12 cellular contexts compared by ENCODE assay signal in genomic region chr14:103550451-103551337, GRCh38. TPM values are rescaled to one million over a fixed set of nuclear protein-coding genes. Genes with fewer than 3 reads are reported as not detected.
A peak's percentile ranks its signal among the peaks of the same experiment; 100 is the strongest.
DNase-seq lines count a peak whose midpoint lies in the region; ATAC-seq, FAIRE-seq and TF ChIP-seq lines count a peak whose summit lies in the region.
"Had no signal": no experiment of that assay in that cellular context is flagged by ENCODE, and none has a peak within 500 bp of the region (broad histone marks: within the 10 kb centered on the region; RNA-seq: fewer than 3 reads in every experiment).

No MANE protein-coding gene starts in this region.

- peak; percentile 15 to 74 for DNase-seq in NCI-H526 (lab: John Stamatoyannopoulos, UW)
- DNase-seq in glomerular visceral epithelial cell (ENCODE audit: extremely low spot score), result peak; percentile 92
- peak in 4 of 6 donors; percentile 12 to 71 (median 45) for DNase-seq in pancreas
- DNase-seq in stimulated activated CD4-positive, alpha-beta T cell treated with anti-CD3 and anti-CD28 coated beads, Interleukin-12 subunit alpha, Interleukin-12 subunit beta, amount 100 ng/mL, for 4 hours, result no peak
- no peak for DNase-seq in T-helper 1 cell
- DNase-seq in activated gamma-delta T cell treated with Interleukin-2 at 50 U/mL for 16 hours, result no peak
- DNase-seq: activated CD8-positive, alpha-beta T cell treated with anti-CD3 and anti-CD28 coated beads for 36 hours; NCI-H2029 treated with DMSO at 0.1 percent for 48 hours had no signal

- H3K4me3 ChIP-seq in ACC112 (ENCODE audit: low read depth, low read length) (no peak overlapping the region), pancreas (no peak overlapping the region)

- ATAC-seq in pancreas (no peak), HG02763 (IDR thresholded peaks at IDR 0.05; ENCODE audit: unreplicated experiment) (no peak)
- ATAC-seq: activated CD8-positive, alpha-beta T cell treated with anti-CD3 and anti-CD28 coated beads for 36 hours; HCT116 had no signal

- H3K27me3 ChIP-seq in ACC112 (ENCODE audit: insufficient read depth, low read length), result no peaks in the 10 kb centered on the region
- no peaks in the 10 kb centered on the region for H3K27me3 ChIP-seq in pancreas

- H3K79me2 ChIP-seq in ACC112 (ENCODE audit: control insufficient read depth, insufficient read depth, low read length, unreplicated experiment), result peaks cover 4% of the 10 kb centered on the region

- WGBS in pancreas, 2 donors, result 76% methylated on average over 19 to 22 of the region's 22 CpGs

- intact Hi-C loops in pancreas (cut with DNase I), result loop anchor here in 1 of 3 donors (5.0 kb wide), 1 partner anchor 33 kb away; no protein-coding TSS in a partner anchor

- no peak overlapping the region for H2AFZ ChIP-seq in ACC112 (ENCODE audit: low read length, unreplicated experiment)

- no peaks in the 10 kb centered on the region for H3K36me3 ChIP-seq in ACC112 (ENCODE audit: insufficient read depth, low read length)
- H3K36me3 ChIP-seq in pancreas, result no peaks in the 10 kb centered on the region

- no peaks in the 10 kb centered on the region for H3K9me3 ChIP-seq in pancreas

- TF ChIP-seq CTCF in pancreas (IDR thresholded peaks at IDR 0.05), result no peak

- H3K4me1 ChIP-seq in ACC112 (ENCODE audit: control insufficient read depth, insufficient read depth, low read length, unreplicated experiment) (peaks cover 26% of the 10 kb centered on the region), pancreas (peaks cover 0 to 11% (median 3%) of the 10 kb centered on the region in 3 donors)

- no peak for FAIRE-seq in pancreas (lab: Jason Lieb, UNC)
- FAIRE-seq: G401.6 had no signal

- H3K27ac ChIP-seq in ACC112 (ENCODE audit: low read depth, low read length) (peak overlapping the region; percentile 40), pancreas (peak overlapping the region; percentile 51 to 73 (median 62))

RNA-seq across cellular contexts. Expression of gene BAG5, which starts 11.8 kb away (rescaled TPM):
- 10 to 100 TPM in 3 of 6 donors, 1 to 10 TPM in 3; 6.4 to 13.4 (median 10.0) TPM for total RNA-seq in pancreas
- 1 to 10 TPM; 3.6 to 8.5 TPM for polyA plus RNA-seq in pancreas

RNA-seq across cellular contexts. Expression of gene COA8, which starts 12.1 kb away (rescaled TPM):
- 10 to 100 TPM; 17.0 to 28.7 (median 23.9) TPM for total RNA-seq in pancreas
- 10 to 100 TPM; 28.0 to 31.7 TPM for polyA plus RNA-seq in pancreas

RNA-seq across cellular contexts. Expression of gene TRMT61A, which starts 21.7 kb away (rescaled TPM):
- total RNA-seq in pancreas, result 10 to 100 TPM in 1 of 6 donors, 1 to 10 TPM in 5; 3.3 to 10.4 (median 6.3) TPM
- 10 to 100 TPM; 13.2 to 16.1 TPM for polyA plus RNA-seq in pancreas

RNA-seq across cellular contexts. Expression of gene CKB, which starts 28.1 kb away (rescaled TPM):
- 10 to 100 TPM; 17.8 to 52.9 (median 40.1) TPM for total RNA-seq in pancreas
- polyA plus RNA-seq in pancreas, result 100 to 1,000 TPM; 140 to 264 TPM

Comparison
In these comparisons a context has a peak if more than half of its experiments do, and no peak if none do; other contexts are left out.
1. DNase-seq: peak in NCI-H526 (2 of 2), glomerular visceral epithelial cell (single experiment) and pancreas (4 of 6); none in stimulated activated CD4-positive, alpha-beta T cell treated with anti-CD3 and anti-CD28 coated beads, Interleukin-12 subunit alpha, Interleukin-12 subunit beta, amount 100 ng/mL, for 4 hours (single experiment), T-helper 1 cell (0 of 5) and activated gamma-delta T cell treated with Interleukin-2 at 50 U/mL for 16 hours (single experiment).